In genomic region chr1:156675715-156676311, GRCh38 we compare ENCODE assay signal across 10 cellular contexts. TPM values are rescaled to one million over a fixed set of nuclear protein-coding genes. Genes with fewer than 3 reads are reported as not detected.
DNase-seq lines count a peak whose midpoint lies in the region; ATAC-seq and TF ChIP-seq lines count a peak whose summit lies in the region.
"Had no signal": no experiment of that assay in that cellular context is flagged by ENCODE, and none has a peak within 500 bp of the region (broad histone marks: within the 10 kb centered on the region; RNA-seq: fewer than 3 reads in every experiment).

No MANE protein-coding gene starts in this region.

- H3K4me3 ChIP-seq in astrocyte of the spinal cord (ENCODE audit: low read depth, low read length) (peak overlapping the region; percentile 48), iPS-20b (ENCODE audit: low read length) (peak overlapping the region; percentile 84), skin epidermis (peak overlapping the region in 5 of 7 experiments; percentile 25 to 42 (median 37))

- peaks cover 31% of the 10 kb centered on the region for H3K4me1 ChIP-seq in iPS-20b (ENCODE audit: insufficient read depth, low read length)

- H3K9me3 Mint-ChIP-seq in HFFc6: no peaks in the 10 kb centered on the region
- H3K9me3 Mint-ChIP-seq: activated T-helper 17 cell treated with anti-CD3 and anti-CD28 coated beads, Interleukin-2, amount 50 U/mL, for 72 hours had no signal

- peaks cover 50% of the 10 kb centered on the region for H3K4me1 Mint-ChIP-seq in HFFc6 (ENCODE audit: low read depth)

- peak overlapping the region; percentile 90 for H3K9ac ChIP-seq in iPS-20b (ENCODE audit: low read depth, low read length)

- no peaks in the 10 kb centered on the region for H3K9me3 ChIP-seq in iPS-20b (ENCODE audit: insufficient read depth, low read depth, low read length)

- H3K4me3 Mint-ChIP-seq in HFFc6: peak overlapping the region; percentile 88
- H3K4me3 Mint-ChIP-seq: activated T-helper 17 cell treated with anti-CD3 and anti-CD28 coated beads, Interleukin-2, amount 50 U/mL, for 72 hours had no signal

- TF ChIP-seq CTCF in HFFc6 (IDR thresholded peaks at IDR 0.05) (no peak), astrocyte of the spinal cord (IDR thresholded peaks at IDR 0.05; ENCODE audit: low read depth, low read length) (no peak)

- H3K36me3 Mint-ChIP-seq in HFFc6 (ENCODE audit: low read depth): peaks cover 26% of the 10 kb centered on the region

- H3K27me3 ChIP-seq in iPS-20b (ENCODE audit: insufficient read depth, low read length): peaks cover 29% of the 10 kb centered on the region

- H3K36me3 ChIP-seq in iPS-20b (ENCODE audit: insufficient read depth, low read depth, low read length): peaks cover 39% of the 10 kb centered on the region

- H3K27ac Mint-ChIP-seq in HFFc6: peak overlapping the region; percentile 72
- H3K27ac Mint-ChIP-seq: activated T-helper 17 cell treated with anti-CD3 and anti-CD28 coated beads, Interleukin-2, amount 50 U/mL, for 72 hours had no signal

- H3K27me3 Mint-ChIP-seq in HFFc6 (ENCODE audit: insufficient read depth): no peaks in the 10 kb centered on the region; the same call in none of the 2 replicates

- DNase-seq in HFFc6: no peak
- peak; percentile 40 for DNase-seq in astrocyte of the spinal cord (ENCODE audit: low read depth, low spot score)
- no peak for DNase-seq in putamen (ENCODE audit: low spot score)
- no peak for DNase-seq in DMS79 (lab: John Stamatoyannopoulos, UW)
- no peak for DNase-seq in activated T-cell treated with anti-CD3 and anti-CD28 coated beads, Interleukin-2, amount 50 U/mL, for 1 hour
- DNase-seq: stimulated activated CD4-positive, alpha-beta T cell treated with anti-CD3 and anti-CD28 coated beads, Interleukin-4, amount 100 ng/mL, for 24 hours had no signal

- no peak for ATAC-seq in GM18520 (IDR thresholded peaks at IDR 0.05; ENCODE audit: unreplicated experiment)
- ATAC-seq: activated T-helper 17 cell treated with anti-CD3 and anti-CD28 coated beads, Interleukin-2, amount 50 U/mL, for 72 hours had no signal

- H3K27ac ChIP-seq in iPS-20b (ENCODE audit: low read length) (no peak overlapping the region), skin epidermis (peak overlapping the region in 9 of 21 experiments; percentile 0 to 75 (median 41))

- in situ Hi-C loops in astrocyte of the spinal cord (cut with HindIII; ENCODE audit: low sequenced_read_pairs): no loop called here

RNA-seq across cellular contexts. Expression of gene NES, which starts 1.4 kb away (rescaled TPM):
- total RNA-seq in HFFc6 (2021; fragmentation: NEBNext Ultra II Directional; extraction: Animal tissue kit (Norgen Biotek cat#: 25700)): 100 to 1,000 TPM; 106 to 126 (median 116) TPM

RNA-seq across cellular contexts. Expression of gene CRABP2, which starts 29.6 kb away (rescaled TPM):
- 10 to 100 TPM; 55.9 to 70.4 (median 59.2) TPM for total RNA-seq in HFFc6 (2021; fragmentation: NEBNext Ultra II Directional; extraction: Animal tissue kit (Norgen Biotek cat#: 25700))

RNA-seq across cellular contexts. Expression of gene BCAN, which starts 33.9 kb away (rescaled TPM):
- total RNA-seq in HFFc6 (2021; fragmentation: NEBNext Ultra II Directional; extraction: Animal tissue kit (Norgen Biotek cat#: 25700)): not detected
- total RNA-seq: activated T-helper 17 cell treated with anti-CD3 and anti-CD28 coated beads, Interleukin-2, amount 50 U/mL, for 72 hours had no signal

RNA-seq across cellular contexts. Expression of gene METTL25B, which starts 52.5 kb away (rescaled TPM):
- 10 to 100 TPM; 11.2 to 16.0 (median 13.9) TPM for total RNA-seq in HFFc6 (2021; fragmentation: NEBNext Ultra II Directional; extraction: Animal tissue kit (Norgen Biotek cat#: 25700))

RNA-seq across cellular contexts. Expression of gene ISG20L2, which starts 52.8 kb away (rescaled TPM):
- total RNA-seq in HFFc6 (2021; fragmentation: NEBNext Ultra II Directional; extraction: Animal tissue kit (Norgen Biotek cat#: 25700)): 10 to 100 TPM; 16.2 to 26.9 (median 20.6) TPM
